16 cellular contexts compared by ENCODE assay signal in the genomic region with DNA sequence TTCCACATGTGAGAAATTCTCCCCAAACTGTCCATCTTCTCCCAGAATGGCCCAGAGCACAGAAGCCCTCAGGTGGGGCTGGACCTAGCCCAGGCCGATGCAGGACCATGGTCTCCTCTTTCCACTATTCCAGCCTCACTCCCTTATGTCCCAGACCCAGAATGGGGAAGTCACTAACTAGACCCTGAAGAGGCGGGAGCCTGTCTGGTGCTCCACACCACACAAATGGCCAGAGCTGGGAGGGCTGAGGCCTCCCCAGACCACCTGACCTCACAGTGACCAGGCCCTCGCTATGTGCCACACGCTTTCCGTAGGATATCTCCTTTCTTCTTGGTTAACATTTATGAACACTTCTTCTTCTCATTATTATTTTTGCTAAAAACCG. TPM values are rescaled to one million over a fixed set of nuclear protein-coding genes. Genes with fewer than 3 reads are reported as not detected.
"Had no signal": no experiment of that assay in that cellular context is flagged by ENCODE, and none has a peak within 500 bp of the region (broad histone marks: within the 10 kb centered on the region; RNA-seq: fewer than 3 reads in every experiment).

No MANE protein-coding gene starts in this region.

- H3K4me1 ChIP-seq: parathyroid adenoma had no signal

- H3K27me3 ChIP-seq: neutrophil, SJCRH30 had no signal

- ATAC-seq: esophagus mucosa; natural killer cell; stimulated activated naive CD8-positive, alpha-beta T cell treated with anti-CD3 and anti-CD28 coated beads, Interleukin-15, Interleukin-2, amounts not matched to agents 100 U/mL and 50 U/mL, for 24 hours; WTC11 had no signal

- H3K9me3 ChIP-seq: neutrophil, SJCRH30 had no signal

- H3K4me3 ChIP-seq: SJCRH30 had no signal

- H3K27ac ChIP-seq: neutrophil, parathyroid adenoma, SJCRH30 had no signal

- DNase-seq: activated CD4-positive, alpha-beta T cell treated with anti-CD3 and anti-CD28 coated beads, Interleukin-2, amount 50 U/mL, for 48 hours; activated naive CD4-positive, alpha-beta T cell; activated T-cell treated with anti-CD3 and anti-CD28 coated beads, Interleukin-2, amount 50 U/mL, for 48 hours; hippocampal formation; mesenchymal stem cell; natural killer cell; SJCRH30; stimulated activated CD4-positive, alpha-beta T cell treated with anti-CD3 and anti-CD28 coated beads, Interleukin-2, amount 100 ng/mL, for 48 hours; stimulated activated naive CD8-positive, alpha-beta T cell treated with anti-CD3 and anti-CD28 coated beads, Interleukin-15, Interleukin-2, amounts not matched to agents 100 U/mL and 50 U/mL, for 24 hours; T-helper 2 cell had no signal

- H3K36me3 ChIP-seq: neutrophil, SJCRH30 had no signal

RNA-seq across cellular contexts. Expression of a gene that starts 54.9 kb away (rescaled TPM):
- total RNA-seq: kidney epithelial cell, liver had no signal
